Comparison of ENCODE assay signal across 26 cellular contexts in genomic region chr1:204085876-204086275, GRCh38. TPM values are rescaled to one million over a fixed set of nuclear protein-coding genes. Genes with fewer than 3 reads are reported as not detected.
DNase-seq lines count a peak whose midpoint lies in the region; ATAC-seq and TF ChIP-seq lines count a peak whose summit lies in the region.
"Had no signal": no experiment of that assay in that cellular context is flagged by ENCODE, and none has a peak within 500 bp of the region (broad histone marks: within the 10 kb centered on the region; RNA-seq: fewer than 3 reads in every experiment).

No MANE protein-coding gene starts in this region.

- H3K27me3 ChIP-seq in left lung = no peaks in the 10 kb centered on the region
- no peaks in the 10 kb centered on the region for H3K27me3 ChIP-seq in rectal smooth muscle tissue (ENCODE audit: control insufficient read depth, insufficient read depth, low read length)
- H3K27me3 ChIP-seq in GM23248 (replicated peaks; ENCODE audit: insufficient read depth) = no peaks in the 10 kb centered on the region
- H3K27me3 ChIP-seq: Peyer's patch, SJCRH30 had no signal

- in situ Hi-C loops in GM23248 (cut with MboI) = no loop called here

- H3F3A ChIP-seq in GM23248 (ENCODE audit: insufficient read depth) = no peaks in the 10 kb centered on the region

- H3K36me3 ChIP-seq in left lung (no peaks in the 10 kb centered on the region), rectal smooth muscle tissue (ENCODE audit: control insufficient read depth, insufficient read depth, low read length) (no peaks in the 10 kb centered on the region), urinary bladder (ENCODE audit: insufficient read depth) (no peaks in the 10 kb centered on the region), GM23248 (ENCODE audit: low read depth) (no peaks in the 10 kb centered on the region)
- H3K36me3 ChIP-seq: Peyer's patch, SJCRH30 had no signal

- H3K9me2 ChIP-seq in GM23248 (ENCODE audit: insufficient read depth) = no peaks in the 10 kb centered on the region

- no peak overlapping the region for H3K4me2 ChIP-seq in GM23248 (ENCODE audit: unreplicated experiment)
- H3K4me2 ChIP-seq: KMS-11 had no signal

- H3K4me3 ChIP-seq in left lung (no peak overlapping the region), rectal smooth muscle tissue (ENCODE audit: low read length) (no peak overlapping the region), urinary bladder (ENCODE audit: low read depth, low read length) (no peak overlapping the region), GM23248 (no peak overlapping the region)
- H3K4me3 ChIP-seq: Peyer's patch, SJCRH30, skin epidermis had no signal

- no peak overlapping the region for H3K9ac ChIP-seq in rectal smooth muscle tissue (ENCODE audit: low read length)
- H3K9ac ChIP-seq in GM23248 = no peak overlapping the region
- H3K9ac ChIP-seq: KMS-11 had no signal

- H3K9me3 ChIP-seq in left lung = no peaks in the 10 kb centered on the region
- no peaks in the 10 kb centered on the region for H3K9me3 ChIP-seq in GM23248 (ENCODE audit: low read depth)
- H3K9me3 ChIP-seq: Peyer's patch, SJCRH30 had no signal

- H2AFZ ChIP-seq in GM23248 = no peak overlapping the region

- TF ChIP-seq CTCF in VCaP (conservative IDR thresholded peaks at IDR 0.05) = no peak
- TF ChIP-seq CTCF in left lung (IDR thresholded peaks at IDR 0.05) = no peak

- peak overlapping the region; percentile 100 for H3K27ac ChIP-seq in VCaP
- peak overlapping the region; percentile 24 to 67 for H3K27ac ChIP-seq in left lung
- H3K27ac ChIP-seq in rectal smooth muscle tissue (ENCODE audit: low read depth, low read length) = peak overlapping the region; percentile 19
- H3K27ac ChIP-seq in urinary bladder (ENCODE audit: low read depth) = peak overlapping the region; percentile 49
- no peak overlapping the region for H3K27ac ChIP-seq in GM23248
- H3K27ac ChIP-seq: KMS-11 had no signal

- no peak for DNase-seq in left lung
- DNase-seq in GM23248 = no peak
- DNase-seq: activated gamma-delta T cell treated with Interleukin-2 at 50 U/mL for 16 hours; activated naive CD8-positive, alpha-beta T cell treated with anti-CD3 and anti-CD28 coated beads, Interleukin-2, amount 50 U/mL, for 24 hours; activated T-cell treated with anti-CD3 and anti-CD28 coated beads, Interleukin-2, amount 50 U/mL, for 1 hour; CD4-positive, CD25-positive, alpha-beta regulatory T cell; DMS153; effector memory CD4-positive, alpha-beta T cell; hypothalamus; left ventricle myocardium superior; MV-4-11; NCI-H2171; NCI-H524; NK-92 treated with Interleukin-12 subunit alpha and Interleukin-12 subunit beta, amount 100 ng/mL, for 24 hours; SJCRH30; stimulated activated CD4-positive, alpha-beta T cell treated with anti-CD3 and anti-CD28 coated beads, Interleukin-1b, Interleukin-23, amount 100 ng/mL, for 48 hours; T-helper 1 cell had no signal

- 88% methylated on average over 7 of the region's 7 CpGs for WGBS in urinary bladder
- WGBS in GM23248 (ENCODE audit: low coverage in 1 of 2, low lambda C conversion rate in 2 of 2, missing lambda C conversion rate in 2 of 2), 2 experiments = 83 to 86% methylated on average over 7 of the region's 7 CpGs

- H3K4me1 ChIP-seq in left lung = peaks cover 37 to 80% of the 10 kb centered on the region in 2 donors
- peaks cover 38% of the 10 kb centered on the region for H3K4me1 ChIP-seq in rectal smooth muscle tissue (ENCODE audit: control insufficient read depth, insufficient read depth, low read length)
- peaks cover 3% of the 10 kb centered on the region for H3K4me1 ChIP-seq in urinary bladder (ENCODE audit: insufficient read depth)
- peaks cover 14% of the 10 kb centered on the region for H3K4me1 ChIP-seq in GM23248 (ENCODE audit: insufficient read depth)

- H4K20me1 ChIP-seq in GM23248 (ENCODE audit: insufficient read depth) = no peaks in the 10 kb centered on the region

- ATAC-seq in left lung (no peak), GM21717 (IDR thresholded peaks at IDR 0.05; ENCODE audit: unreplicated experiment) (no peak), HG03139 (IDR thresholded peaks at IDR 0.05; ENCODE audit: unreplicated experiment) (no peak)
- ATAC-seq: activated naive CD8-positive, alpha-beta T cell treated with anti-CD3 and anti-CD28 coated beads, Interleukin-2, amount 50 U/mL, for 24 hours; esophagus mucosa; left ventricle myocardium superior had no signal

- intact Hi-C loops in left lung (cut with DNase I) = no loop called here

- H3K79me2 ChIP-seq in GM23248 (ENCODE audit: insufficient read depth) = peaks cover 71% of the 10 kb centered on the region

RNA-seq across cellular contexts. Expression of gene SOX13, which starts 13.0 kb away (rescaled TPM):
- total RNA-seq in left lung = 10 to 100 TPM; 41.7 to 45.0 TPM
- 12.8 TPM for total RNA-seq in urinary bladder
- polyA plus RNA-seq in urinary bladder = 41.9 TPM
- total RNA-seq in GM23248 (2014; rRNA removed; shearing (Covaris generic)) = 5.5 and 5.8 TPM in 2 replicates
- polyA plus RNA-seq in GM23248 (2016; fragmentation: Nextera tagmentation; extraction: Ambion mirVana) = 3.0 and 3.1 TPM in 2 replicates
- polyA plus RNA-seq: CD4-positive, CD25-positive, alpha-beta regulatory T cell had no signal
